In the genomic region with DNA sequence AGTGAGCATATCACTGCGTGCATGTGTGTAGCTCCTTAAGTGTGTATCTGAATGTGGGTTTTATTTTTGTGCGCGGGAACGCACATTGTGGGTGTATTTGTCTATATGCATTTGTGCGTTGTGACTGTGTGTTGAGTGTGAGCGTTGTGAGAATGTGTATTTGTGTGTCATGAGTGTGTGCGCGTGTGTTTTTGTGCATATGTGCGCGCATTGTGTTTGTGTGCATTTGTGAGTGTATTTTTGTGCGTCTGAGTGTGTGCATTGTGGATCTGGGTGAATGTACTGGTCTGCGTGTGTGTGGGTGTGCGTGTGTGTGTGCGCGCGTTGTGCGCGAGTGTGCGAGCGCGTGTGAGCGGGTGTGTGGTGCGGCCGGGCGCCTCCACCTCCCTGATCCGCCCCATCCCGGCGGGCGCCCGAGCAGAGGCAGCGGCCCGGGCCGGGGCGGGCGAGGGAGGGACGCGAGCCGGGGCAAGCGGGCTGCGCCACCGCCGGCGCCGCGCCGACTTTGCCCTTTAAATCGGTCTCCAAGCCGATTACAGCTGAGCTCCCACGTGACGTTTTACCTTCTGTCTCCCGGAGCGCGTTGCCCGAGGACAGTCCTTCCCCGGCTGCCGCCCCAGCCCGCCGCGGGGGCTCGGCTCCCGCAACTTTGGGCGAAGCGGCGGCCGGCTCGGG, we compare ENCODE assay signal across 8 cellular contexts. TPM values are rescaled to one million over a fixed set of nuclear protein-coding genes. Genes with fewer than 3 reads are reported as not detected.
DNase-seq lines count a peak whose midpoint lies in the region; ATAC-seq and TF ChIP-seq lines count a peak whose summit lies in the region.

A gene with protein sequence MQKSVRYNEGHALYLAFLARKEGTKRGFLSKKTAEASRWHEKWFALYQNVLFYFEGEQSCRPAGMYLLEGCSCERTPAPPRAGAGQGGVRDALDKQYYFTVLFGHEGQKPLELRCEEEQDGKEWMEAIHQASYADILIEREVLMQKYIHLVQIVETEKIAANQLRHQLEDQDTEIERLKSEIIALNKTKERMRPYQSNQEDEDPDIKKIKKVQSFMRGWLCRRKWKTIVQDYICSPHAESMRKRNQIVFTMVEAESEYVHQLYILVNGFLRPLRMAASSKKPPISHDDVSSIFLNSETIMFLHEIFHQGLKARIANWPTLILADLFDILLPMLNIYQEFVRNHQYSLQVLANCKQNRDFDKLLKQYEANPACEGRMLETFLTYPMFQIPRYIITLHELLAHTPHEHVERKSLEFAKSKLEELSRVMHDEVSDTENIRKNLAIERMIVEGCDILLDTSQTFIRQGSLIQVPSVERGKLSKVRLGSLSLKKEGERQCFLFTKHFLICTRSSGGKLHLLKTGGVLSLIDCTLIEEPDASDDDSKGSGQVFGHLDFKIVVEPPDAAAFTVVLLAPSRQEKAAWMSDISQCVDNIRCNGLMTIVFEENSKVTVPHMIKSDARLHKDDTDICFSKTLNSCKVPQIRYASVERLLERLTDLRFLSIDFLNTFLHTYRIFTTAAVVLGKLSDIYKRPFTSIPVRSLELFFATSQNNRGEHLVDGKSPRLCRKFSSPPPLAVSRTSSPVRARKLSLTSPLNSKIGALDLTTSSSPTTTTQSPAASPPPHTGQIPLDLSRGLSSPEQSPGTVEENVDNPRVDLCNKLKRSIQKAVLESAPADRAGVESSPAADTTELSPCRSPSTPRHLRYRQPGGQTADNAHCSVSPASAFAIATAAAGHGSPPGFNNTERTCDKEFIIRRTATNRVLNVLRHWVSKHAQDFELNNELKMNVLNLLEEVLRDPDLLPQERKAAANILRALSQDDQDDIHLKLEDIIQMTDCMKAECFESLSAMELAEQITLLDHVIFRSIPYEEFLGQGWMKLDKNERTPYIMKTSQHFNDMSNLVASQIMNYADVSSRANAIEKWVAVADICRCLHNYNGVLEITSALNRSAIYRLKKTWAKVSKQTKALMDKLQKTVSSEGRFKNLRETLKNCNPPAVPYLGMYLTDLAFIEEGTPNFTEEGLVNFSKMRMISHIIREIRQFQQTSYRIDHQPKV (N-terminal part only) (plus strand): TSS at position 596 of the 675 bp plus-strand sequence. CDS start 376 bp downstream, outside the sequence.

- peaks cover 35% of the 10 kb centered on the region for H3F3A ChIP-seq in neural progenitor cell (ENCODE audit: low read depth)

- H3K27me3 Mint-ChIP-seq in CD14-positive monocyte (ENCODE audit: low read depth in 3 of 3): peaks cover 61 to 74% (median 64%) of the 10 kb centered on the region in 3 donors
- peaks cover 29% of the 10 kb centered on the region for H3K27me3 Mint-ChIP-seq in neural progenitor cell (ENCODE audit: insufficient read depth, low read depth)

- H3K4me3 Mint-ChIP-seq in CD14-positive monocyte (peak within 1 kb of the TSS; percentile 59 to 93), neural progenitor cell (peak within 1 kb of the TSS; percentile 82)

- H3K4me2 ChIP-seq in neural progenitor cell: peak within 1 kb of the TSS; percentile 89

- H3K9me3 ChIP-seq in neural progenitor cell (ENCODE audit: low read depth): no peaks in the 10 kb centered on the region

- ATAC-seq in GM19395 (IDR thresholded peaks at IDR 0.05; ENCODE audit: unreplicated experiment) (no peak), GM18519 (IDR thresholded peaks at IDR 0.05; ENCODE audit: low FRiP score, unreplicated experiment) (no peak)

- peak within 1 kb of the TSS; percentile 86 for H2AFZ ChIP-seq in neural progenitor cell (replicated peaks)

- no peak within 1 kb of the TSS for H3K27ac ChIP-seq in neural progenitor cell
- peak within 1 kb of the TSS; percentile 65 for H3K27ac ChIP-seq in temporal lobe (ENCODE audit: low read depth, low read length)

- no peak within 1 kb of the TSS for H3K9ac ChIP-seq in neural progenitor cell

- peak within 1 kb of the TSS; percentile 57 to 59 for H3K4me3 ChIP-seq in foreskin fibroblast (ENCODE audit: low read depth in 1 of 2, low read length in 2 of 2)
- H3K4me3 ChIP-seq in neural progenitor cell: peak within 1 kb of the TSS; percentile 52

- peaks cover 87% of the 10 kb centered on the region for H3K27me3 ChIP-seq in neural progenitor cell

- H3K4me1 ChIP-seq in neural progenitor cell: peaks cover 33% of the 10 kb centered on the region

- H3K36me3 Mint-ChIP-seq in CD14-positive monocyte (peaks cover 2 to 7% of the 10 kb centered on the region in 2 donors), neural progenitor cell (peaks cover 4% of the 10 kb centered on the region)

- peaks cover 6% of the 10 kb centered on the region for H4K20me1 ChIP-seq in neural progenitor cell (ENCODE audit: low read depth)

- no peak for DNase-seq in CD14-positive monocyte (ENCODE audit: low spot score)
- DNase-seq in NCI-H82 treated with DMSO at 0.1 percent for 48 hours (lab: John Stamatoyannopoulos, UW; ENCODE audit: unreplicated experiment): peak; percentile 70
- DNase-seq in activated effector memory CD4-positive, alpha-beta T cell treated with anti-CD3 and anti-CD28 coated beads, Interleukin-2, amount 50 U/mL, for 16 hours: peak; percentile 81
- DNase-seq in foreskin fibroblast: peak; percentile 40 to 75
- DNase-seq in neural progenitor cell (ENCODE audit: low spot score): peak; percentile 88

- TF ChIP-seq CTCF in CD14-positive monocyte (IDR thresholded peaks at IDR 0.05) (no peak), foreskin fibroblast (IDR thresholded peaks at IDR 0.05; ENCODE audit: low read depth, low read length) (no peak), neural progenitor cell (IDR thresholded peaks at IDR 0.05) (no peak)

- H3K79me2 ChIP-seq in neural progenitor cell (ENCODE audit: low read depth): no peaks in the 10 kb centered on the region

- H3K27ac Mint-ChIP-seq in CD14-positive monocyte: peak within 1 kb of the TSS in 1 of 7 donors; percentile 1
- peak within 1 kb of the TSS; percentile 1 for H3K27ac Mint-ChIP-seq in neural progenitor cell

- H3K4me1 Mint-ChIP-seq in CD14-positive monocyte (peaks cover 8% of the 10 kb centered on the region), neural progenitor cell (peaks cover 13% of the 10 kb centered on the region)

- intact Hi-C loops in CD14-positive monocyte (cut with micrococcal nuclease): no loop called here

- H3K9me3 Mint-ChIP-seq in CD14-positive monocyte (peaks cover 0 to 9% (median 5%) of the 10 kb centered on the region in 7 donors), neural progenitor cell (peaks cover 6% of the 10 kb centered on the region)

- H3K36me3 ChIP-seq in neural progenitor cell: no peaks in the 10 kb centered on the region

RNA-seq across cellular contexts. Expression of the gene that starts here (rescaled TPM):
- polyA plus RNA-seq in CD14-positive monocyte: under 1 TPM in 1 of 2 donors, not detected in 1; 0.02 TPM
- total RNA-seq in neural progenitor cell (ENCODE audit: low replicate concordance): 0.15 and 0.40 TPM in 2 replicates
- total RNA-seq in temporal lobe: 7.9 TPM

Comparison
In these comparisons a context has a peak if more than half of its experiments do, and no peak if none do; other contexts are left out.
1. Peak in DNase-seq, H3K4me3 ChIP-seq and H3K4me2 ChIP-seq in neural progenitor cell; RNA of the gene not detected or under 1 TPM.